12 cellular contexts compared by ENCODE assay signal in the genomic region with DNA sequence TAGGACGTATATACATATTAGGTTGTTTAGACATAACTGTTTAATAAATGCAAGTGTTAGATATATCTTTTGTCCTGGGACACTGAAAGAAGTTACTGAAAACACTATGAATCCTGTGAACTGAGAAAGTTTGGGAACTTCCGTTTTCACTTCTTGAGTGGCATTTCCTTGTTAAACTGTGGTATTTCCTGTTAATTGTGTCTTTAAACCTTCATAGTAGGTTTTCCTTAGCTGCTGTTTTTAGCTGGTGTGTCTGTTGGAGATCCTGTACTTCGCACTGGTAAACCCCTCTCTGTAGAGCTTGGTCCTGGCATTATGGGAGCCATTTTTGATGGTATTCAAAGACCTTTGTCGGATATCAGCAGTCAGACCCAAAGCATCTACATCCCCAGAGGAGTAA. TPM values are rescaled to one million over a fixed set of nuclear protein-coding genes. Genes with fewer than 3 reads are reported as not detected.
DNase-seq lines count a peak whose midpoint lies in the region; TF ChIP-seq lines count a peak whose summit lies in the region.
"Had no signal": no experiment of that assay in that cellular context is flagged by ENCODE, and none has a peak within 500 bp of the region (broad histone marks: within the 10 kb centered on the region; RNA-seq: fewer than 3 reads in every experiment).

No MANE protein-coding gene starts in this region.

- no peaks in the 10 kb centered on the region for H3K36me3 ChIP-seq in smooth muscle cell (ENCODE audit: low read depth)

- H3K4me2 ChIP-seq in smooth muscle cell: peak overlapping the region; percentile 50

- TF ChIP-seq CTCF in smooth muscle cell (IDR thresholded peaks at IDR 0.05; ENCODE audit: borderline replicate concordance, insufficient read depth, poor library complexity, severe bottlenecking): no peak

- H3K79me2 ChIP-seq in smooth muscle cell (ENCODE audit: low read depth): no peaks in the 10 kb centered on the region

- 61% methylated on average over 4 of the region's 4 CpGs for WGBS in smooth muscle cell (ENCODE audit: low lambda C conversion rate)

- no peak overlapping the region for H3K4me3 ChIP-seq in smooth muscle cell
- H3K4me3 ChIP-seq: stomach had no signal

- H3K9me3 ChIP-seq in smooth muscle cell (replicated peaks; ENCODE audit: low read depth): no peaks in the 10 kb centered on the region
- H3K9me3 ChIP-seq: stomach had no signal

- H3F3A ChIP-seq in smooth muscle cell (ENCODE audit: low read depth): peaks cover 4% of the 10 kb centered on the region

- DNase-seq in SIG-M5 treated with dmso at 0.1 percent for 504 hours (lab: John Stamatoyannopoulos, UW; ENCODE audit: unreplicated experiment) (peak; percentile 6), SIG-M5 (lab: John Stamatoyannopoulos, UW) (no peak), MV-4-11 (lab: John Stamatoyannopoulos, UW) (peak; percentile 65), foreskin melanocyte (peak; percentile 52), smooth muscle cell (lab: John Stamatoyannopoulos, UW; ENCODE audit: unreplicated experiment) (no peak), epidermal melanocyte (ENCODE audit: insufficient read length, low spot score) (no peak), kidney tubule cell (ENCODE audit: low spot score) (no peak), AML-193 (lab: John Stamatoyannopoulos, UW) (no peak)
- DNase-seq: 8988T; activated T-cell treated with anti-CD3 and anti-CD28 coated beads, Interleukin-2, amount 50 U/mL, for 1 hour; NCI-H1092; stomach had no signal

- no peaks in the 10 kb centered on the region for H3K27me3 ChIP-seq in smooth muscle cell (ENCODE audit: low read depth)
- H3K27me3 ChIP-seq: stomach had no signal

- no peaks in the 10 kb centered on the region for H4K20me1 ChIP-seq in smooth muscle cell (ENCODE audit: low read depth)

- H2AFZ ChIP-seq in smooth muscle cell (ENCODE audit: low read depth): peak overlapping the region; percentile 67

- peak overlapping the region; percentile 100 for H3K27ac ChIP-seq in smooth muscle cell (ENCODE audit: low read depth)

- H3K9ac ChIP-seq in smooth muscle cell (ENCODE audit: low read depth): peak overlapping the region; percentile 92

- peaks cover 9% of the 10 kb centered on the region for H3K4me1 ChIP-seq in smooth muscle cell (ENCODE audit: low read depth)

RNA-seq across cellular contexts. Expression of gene ATP6V1A, which starts 37.1 kb away (rescaled TPM):
- total RNA-seq in smooth muscle cell: 41.7 and 60.7 TPM in 2 replicates
- 38.7 and 41.6 TPM in 2 replicates for polyA plus RNA-seq in smooth muscle cell

RNA-seq across cellular contexts. Expression of gene NAA50, which starts 37.9 kb away (rescaled TPM):
- total RNA-seq in smooth muscle cell: 82.0 and 97.8 TPM in 2 replicates
- 50.3 and 52.8 TPM in 2 replicates for polyA plus RNA-seq in smooth muscle cell

RNA-seq across cellular contexts. Expression of gene GRAMD1C, which starts 54.6 kb away (rescaled TPM):
- 1.8 and 3.1 TPM in 2 replicates for total RNA-seq in smooth muscle cell
- 1.9 and 3.5 TPM in 2 replicates for polyA plus RNA-seq in smooth muscle cell

Comparison
In these comparisons a context has a peak if more than half of its experiments do, and no peak if none do; other contexts are left out.
1. DNase-seq: peak in SIG-M5 treated with dmso at 0.1 percent for 504 hours (single experiment), MV-4-11 (single experiment) and foreskin melanocyte (single experiment); none in SIG-M5 (single experiment), smooth muscle cell (single experiment), epidermal melanocyte (single experiment), kidney tubule cell (single experiment) and AML-193 (0 of 2).